In genomic region chr9:20579544-20580309, GRCh38 we compare ENCODE assay signal across 1 cellular context.
TF ChIP-seq lines count a peak whose summit lies in the region.

No MANE protein-coding gene starts in this region.

TF ChIP-seq in GM23338, 12 proteins besides CTCF, POLR2A, EP300 and RAD21 (continued from another document):
- TF ChIP-seq REST (IDR thresholded peaks at IDR 0.05; ENCODE audit: unreplicated experiment) (no peak), STAT1 (IDR thresholded peaks at IDR 0.05; ENCODE audit: unreplicated experiment) (no peak), NANOG (IDR thresholded peaks at IDR 0.05; ENCODE audit: borderline replicate concordance) (no peak)
